In genomic region chr2:125573432-125573831, GRCh38 we compare ENCODE assay signal across 23 cellular contexts.
"Had no signal": no experiment of that assay in that cellular context is flagged by ENCODE, and none has a peak within 500 bp of the region (broad histone marks: within the 10 kb centered on the region; RNA-seq: fewer than 3 reads in every experiment).

No MANE protein-coding gene starts in this region.

- H3K4me1 Mint-ChIP-seq: immature natural killer cell, naive B cell had no signal

- H3K27me3 Mint-ChIP-seq: dendritic cell treated with granulocyte-macrophage colony-stimulating factor and Interleukin-4, amounts not matched to agents 40 ng/mL and 50 ng/mL, for 4 days; effector memory CD8-positive, alpha-beta T cell; naive B cell had no signal

- H3K4me3 Mint-ChIP-seq: dendritic cell treated with granulocyte-macrophage colony-stimulating factor and Interleukin-4, amounts not matched to agents 40 ng/mL and 50 ng/mL, for 4 days; effector memory CD8-positive, alpha-beta T cell; endodermal cell; immature natural killer cell; mesothelial cell of epicardium; naive B cell had no signal

- ATAC-seq: effector memory CD8-positive, alpha-beta T cell; esophagus mucosa; foreskin keratinocyte; gastroesophageal sphincter; heart left ventricle; left lung; left ventricle myocardium superior; lower lobe of right lung; mucosa of descending colon had no signal

- H3K27ac Mint-ChIP-seq: dendritic cell treated with granulocyte-macrophage colony-stimulating factor and Interleukin-4, amounts not matched to agents 40 ng/mL and 50 ng/mL, for 4 days; effector memory CD8-positive, alpha-beta T cell; endodermal cell; immature natural killer cell; mesothelial cell of epicardium; naive B cell had no signal

- DNase-seq: colonic mucosa; cortex of kidney; effector CD8-positive, alpha-beta T cell; effector memory CD8-positive, alpha-beta T cell; endodermal cell; erythroblast; foreskin keratinocyte; heart left ventricle; hypothalamus; immature natural killer cell; islet precursor cell; kidney; kidney glomerular epithelial cell; left lung; left ventricle myocardium superior; lower lobe of right lung; mesenchymal stem cell; mucosa of descending colon; naive B cell had no signal

- H3K9me3 Mint-ChIP-seq: endodermal cell, mesothelial cell of epicardium had no signal

- H3K36me3 Mint-ChIP-seq: immature natural killer cell, mesothelial cell of epicardium, naive B cell had no signal
